37 cellular contexts compared by ENCODE assay signal in the genomic region with DNA sequence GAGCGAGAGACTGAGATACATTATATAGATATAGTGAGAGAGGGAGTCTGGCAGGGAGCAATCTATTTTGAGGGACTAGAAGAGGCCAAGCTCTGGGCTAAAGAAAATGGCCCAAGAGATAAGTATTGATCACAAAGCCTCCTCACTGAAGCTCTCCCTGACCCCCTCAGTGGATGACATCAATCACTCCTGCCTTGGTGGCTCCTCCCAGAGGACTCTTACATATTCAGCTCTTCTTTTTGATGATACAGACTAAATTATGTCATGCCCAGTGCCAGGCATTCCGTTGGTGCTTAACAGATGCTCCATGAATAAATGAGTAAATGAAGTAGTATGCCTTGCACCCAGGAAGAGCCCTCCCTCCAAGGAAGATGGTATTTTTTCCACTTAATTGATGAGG.
"Had no signal": no experiment of that assay in that cellular context is flagged by ENCODE, and none has a peak within 500 bp of the region (broad histone marks: within the 10 kb centered on the region; RNA-seq: fewer than 3 reads in every experiment).

No MANE protein-coding gene starts in this region.

- H3K9me3 ChIP-seq: adrenal gland, body of pancreas, breast epithelium, MG63 had no signal

- H3K4me2 ChIP-seq: PC-9 had no signal

- H3K9me3 Mint-ChIP-seq: activated CD4-positive, alpha-beta memory T cell treated with anti-CD3 and anti-CD28 coated beads, Interleukin-2, amount 10 ng/mL, durations not matched to agents 7 days and 5 days; activated T-helper 17 cell treated with anti-CD3 and anti-CD28 coated beads, Interleukin-2, amount 50 U/mL, for 72 hours; IgD-negative memory B cell; T-cell had no signal

- H3K27ac Mint-ChIP-seq: activated CD4-positive, alpha-beta memory T cell treated with anti-CD3 and anti-CD28 coated beads, Interleukin-2, amount 10 ng/mL, durations not matched to agents 7 days and 5 days; activated CD8-positive, alpha-beta memory T cell treated with anti-CD3 and anti-CD28 coated beads, Interleukin-2, amount 10 ng/mL, durations not matched to agents 7 days and 5 days; activated naive CD4-positive, alpha-beta T cell treated with anti-CD3 and anti-CD28 coated beads, Interleukin-2, amount 50 U/mL, for 72 hours; activated T-cell treated with anti-CD3 and anti-CD28 coated beads, Interleukin-2, amount 50 U/mL, for 72 hours; activated T-helper 17 cell treated with anti-CD3 and anti-CD28 coated beads, Interleukin-2, amount 50 U/mL, for 72 hours; IgD-negative memory B cell; T-cell had no signal

- H3K36me3 ChIP-seq: adrenal gland, breast epithelium, MG63, WERI-Rb-1 had no signal

- H3K4me1 ChIP-seq: breast epithelium had no signal

- ATAC-seq: activated CD8-positive, alpha-beta memory T cell treated with anti-CD3 and anti-CD28 coated beads, Interleukin-2, amount 10 ng/mL, durations not matched to agents 7 days and 5 days; activated naive CD4-positive, alpha-beta T cell treated with anti-CD3 and anti-CD28 coated beads, Interleukin-2, amount 50 U/mL, for 72 hours; activated T-cell treated with anti-CD3 and anti-CD28 coated beads, Interleukin-2, amount 50 U/mL, for 72 hours; activated T-helper 17 cell treated with anti-CD3 and anti-CD28 coated beads, Interleukin-2, amount 50 U/mL, for 72 hours; body of pancreas; Right ventricle myocardium inferior; SK-N-SH treated with all-trans-retinoic acid at 6 μM for 48 hours; T-cell had no signal

- H3K36me3 Mint-ChIP-seq: IgD-negative memory B cell, T-cell had no signal

- H3K4me3 ChIP-seq: adrenal gland, body of pancreas, breast epithelium, MG63, PC-9 had no signal

- DNase-seq: activated CD4-positive, alpha-beta memory T cell treated with anti-CD3 and anti-CD28 coated beads, Interleukin-2, amount 10 ng/mL, durations not matched to agents 7 days and 5 days; activated CD4-positive, alpha-beta T cell treated with anti-CD3 and anti-CD28 coated beads for 1 hour; activated CD4-positive, alpha-beta T cell treated with anti-CD3 and anti-CD28 coated beads for 48 hours; activated CD4-positive, CD25-positive, alpha-beta regulatory T cell; activated CD8-positive, alpha-beta memory T cell treated with anti-CD3 and anti-CD28 coated beads for 24 hours; activated CD8-positive, alpha-beta memory T cell treated with anti-CD3 and anti-CD28 coated beads, Interleukin-2, amount 10 ng/mL, durations not matched to agents 7 days and 5 days; activated CD8-positive, alpha-beta memory T cell treated with anti-CD3 and anti-CD28 coated beads, Interleukin-2, amount 50 U/mL, for 48 hours; activated effector memory CD4-positive, alpha-beta T cell treated with anti-CD3 and anti-CD28 coated beads, Interleukin-2, amount 50 U/mL, for 16 hours; activated naive CD4-positive, alpha-beta T cell treated with Interleukin-2 at 50 U/mL for 16 hours; activated T-cell treated with anti-CD3 and anti-CD28 coated beads, Interleukin-2, amount 50 U/mL, for 72 hours; adrenal gland; body of pancreas; Kasumi-1; KG1; MG63; MV-4-11; NCI-H1092 treated with DMSO at 0.1 percent for 48 hours; NCI-H1417; NCI-H187 treated with DMSO at 0.1 percent for 48 hours; NCI-H2081; NCI-H2171 treated with DMSO at 0.1 percent for 48 hours; NCI-H2227 treated with DMSO at 0.1 percent for 48 hours; NCI-H446 treated with DMSO at 0.1 percent for 48 hours; NCI-H524; PC-9; SIG-M5; T-cell; T-helper 2 cell; T-helper 9 cell; WERI-Rb-1 had no signal

- H3K4me3 Mint-ChIP-seq: activated CD4-positive, alpha-beta memory T cell treated with anti-CD3 and anti-CD28 coated beads, Interleukin-2, amount 10 ng/mL, durations not matched to agents 7 days and 5 days; activated CD8-positive, alpha-beta memory T cell treated with anti-CD3 and anti-CD28 coated beads, Interleukin-2, amount 10 ng/mL, durations not matched to agents 7 days and 5 days; activated T-cell treated with anti-CD3 and anti-CD28 coated beads, Interleukin-2, amount 50 U/mL, for 72 hours; activated T-helper 17 cell treated with anti-CD3 and anti-CD28 coated beads, Interleukin-2, amount 50 U/mL, for 72 hours; IgD-negative memory B cell had no signal

- H3K27ac ChIP-seq: adrenal gland, body of pancreas, breast epithelium, PC-9, RWPE1, WERI-Rb-1 had no signal

- H2AFZ ChIP-seq: PC-9 had no signal
